Comparison of ENCODE assay signal across 1 cellular context in the genomic region with DNA sequence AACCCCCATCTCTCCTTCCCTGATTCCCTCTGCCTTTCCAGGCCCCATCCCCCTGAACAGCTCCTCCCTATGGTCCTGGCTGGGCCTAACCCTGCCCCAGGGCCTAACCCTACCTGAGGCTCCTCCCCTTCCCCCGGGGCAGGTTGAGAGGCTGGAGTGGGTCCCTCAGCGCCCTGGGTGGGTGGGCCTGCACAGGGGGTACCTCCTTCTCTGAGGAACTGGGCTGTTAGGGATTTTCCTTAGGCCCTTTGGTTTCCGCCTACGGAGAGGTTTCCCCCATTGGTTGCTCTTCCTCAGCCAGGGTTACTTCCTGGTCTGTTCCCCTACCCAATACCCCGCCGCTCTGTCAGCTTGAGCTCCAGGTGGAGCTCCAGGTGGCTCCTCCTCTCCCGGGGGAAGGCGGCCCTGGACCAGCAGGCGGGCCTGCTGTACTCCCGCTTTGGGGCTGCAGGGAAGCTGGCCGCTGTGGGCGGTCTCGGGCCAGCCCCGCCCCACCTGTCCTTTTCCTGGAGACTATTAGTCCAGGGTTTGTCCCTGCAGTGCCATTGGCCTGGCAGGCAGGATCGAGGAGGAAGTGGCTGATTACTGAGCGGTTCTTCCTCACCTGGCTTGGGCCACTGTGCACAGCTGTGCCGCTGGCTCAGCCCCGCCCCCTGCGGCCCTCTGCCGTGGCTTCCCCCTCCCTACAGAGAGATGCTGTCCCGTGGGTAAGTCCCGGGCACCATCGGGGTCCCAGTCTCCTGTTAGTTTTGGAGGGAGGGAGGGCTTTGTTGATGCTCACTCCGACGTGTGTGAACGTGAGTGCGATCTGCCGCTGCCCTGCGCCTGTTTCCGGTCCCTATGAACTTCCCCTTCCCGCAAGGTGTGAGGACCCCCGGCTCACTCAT.
A peak's percentile ranks its signal among the peaks of the same experiment; 100 is the strongest.
TF ChIP-seq lines count a peak whose summit lies in the region.

No MANE protein-coding gene starts in this region.

TF ChIP-seq in HepG2, 621 proteins besides CTCF, POLR2A, EP300 and RAD21 (continued from another document and continues in another):
- TF ChIP-seq ZNF558 (CRISPR knock-in tag; IDR thresholded peaks at IDR 0.05; ENCODE audit: borderline replicate concordance) (0 out of 2 replicates have a peak, but pooled peaks have one; percentile 59), BCL6 (CRISPR knock-in tag; IDR thresholded peaks at IDR 0.05) (peak; percentile 34; the same call in 1 of the 2 replicates), MTA3 (CRISPR knock-in tag; IDR thresholded peaks at IDR 0.05) (no peak), ZFP37 (CRISPR knock-in tag; IDR thresholded peaks at IDR 0.05; ENCODE audit: borderline replicate concordance) (peak; percentile 67; the same call in 1 of the 2 replicates), MXD4 (CRISPR knock-in tag; IDR thresholded peaks at IDR 0.05) (peak; percentile 66; the same call in 1 of the 2 replicates), GMEB1 (CRISPR knock-in tag; IDR thresholded peaks at IDR 0.05; ENCODE audit: borderline replicate concordance) (peak; percentile 37; the same call in 1 of the 2 replicates), MIER2 (CRISPR knock-in tag; IDR thresholded peaks at IDR 0.05) (0 out of 2 replicates have a peak, but pooled peaks have one; percentile 27), AKAP8 (CRISPR knock-in tag; IDR thresholded peaks at IDR 0.05) (0 out of 2 replicates have a peak, but pooled peaks have one; percentile 25), FOXK1 (CRISPR knock-in tag; IDR thresholded peaks at IDR 0.05; ENCODE audit: borderline replicate concordance, low read depth) (0 out of 2 replicates have a peak, but pooled peaks have one; percentile 34), ZNF331 (CRISPR knock-in tag; IDR thresholded peaks at IDR 0.05) (peak; percentile 70), NFKB2 (CRISPR knock-in tag; IDR thresholded peaks at IDR 0.05; ENCODE audit: borderline replicate concordance) (peak; percentile 48; the same call in 1 of the 2 replicates), ZNF431 (CRISPR knock-in tag; IDR thresholded peaks at IDR 0.05; ENCODE audit: borderline replicate concordance, low read depth) (no peak), ZNF580 (CRISPR knock-in tag; IDR thresholded peaks at IDR 0.05; ENCODE audit: borderline replicate concordance, low read depth) (peak; percentile 87; the same call in 1 of the 2 replicates), SYNCRIP (IDR thresholded peaks at IDR 0.05; ENCODE audit: insufficient read depth, low read depth, low read length) (no peak), MEIS2 (CRISPR knock-in tag; IDR thresholded peaks at IDR 0.05) (peak; percentile 73), LCORL (IDR thresholded peaks at IDR 0.05) (no peak), LCORL (CRISPR knock-in tag; IDR thresholded peaks at IDR 0.05) (peak; percentile 74), GABPB1 (CRISPR knock-in tag; IDR thresholded peaks at IDR 0.05) (peak; percentile 88), STAT6 (CRISPR knock-in tag; IDR thresholded peaks at IDR 0.05; ENCODE audit: borderline replicate concordance) (no peak), FOXJ3 (CRISPR knock-in tag; IDR thresholded peaks at IDR 0.05; ENCODE audit: borderline replicate concordance) (no peak), MTA1 (CRISPR knock-in tag; IDR thresholded peaks at IDR 0.05; ENCODE audit: borderline replicate concordance) (0 out of 2 replicates have a peak, but pooled peaks have one; percentile 12), RBM22 (optimal IDR thresholded peaks at IDR 0.05; ENCODE audit: low read length) (no peak), SMAD3 (CRISPR knock-in tag; IDR thresholded peaks at IDR 0.05) (peak; percentile 68; the same call in 1 of the 2 replicates), DMAP1 (CRISPR knock-in tag; IDR thresholded peaks at IDR 0.05) (peak; percentile 51; the same call in 1 of the 2 replicates), ZNF513 (CRISPR knock-in tag; conservative IDR thresholded peaks at IDR 0.05) (no peak), KLF16 (CRISPR knock-in tag; IDR thresholded peaks at IDR 0.05) (peak in 1 of 2 experiments; percentile 67; a peak in 1 of 4 replicates), HOXA5 (CRISPR knock-in tag; IDR thresholded peaks at IDR 0.05) (peak; percentile 60; the same call in 1 of the 2 replicates), KLF6 (CRISPR knock-in tag; IDR thresholded peaks at IDR 0.05) (peak; percentile 54; the same call in 1 of the 2 replicates), PHF5A (CRISPR knock-in tag; IDR thresholded peaks at IDR 0.05; ENCODE audit: low read depth, unreplicated experiment) (peak; percentile 74), E2F1 (CRISPR knock-in tag; IDR thresholded peaks at IDR 0.05) (0 out of 2 replicates have a peak, but pooled peaks have one; percentile 41), CENPX (CRISPR knock-in tag; IDR thresholded peaks at IDR 0.05) (no peak), ATF5 (CRISPR knock-in tag; IDR thresholded peaks at IDR 0.05; ENCODE audit: low read depth) (no peak)
- TF ChIP-seq, protein P1, sequence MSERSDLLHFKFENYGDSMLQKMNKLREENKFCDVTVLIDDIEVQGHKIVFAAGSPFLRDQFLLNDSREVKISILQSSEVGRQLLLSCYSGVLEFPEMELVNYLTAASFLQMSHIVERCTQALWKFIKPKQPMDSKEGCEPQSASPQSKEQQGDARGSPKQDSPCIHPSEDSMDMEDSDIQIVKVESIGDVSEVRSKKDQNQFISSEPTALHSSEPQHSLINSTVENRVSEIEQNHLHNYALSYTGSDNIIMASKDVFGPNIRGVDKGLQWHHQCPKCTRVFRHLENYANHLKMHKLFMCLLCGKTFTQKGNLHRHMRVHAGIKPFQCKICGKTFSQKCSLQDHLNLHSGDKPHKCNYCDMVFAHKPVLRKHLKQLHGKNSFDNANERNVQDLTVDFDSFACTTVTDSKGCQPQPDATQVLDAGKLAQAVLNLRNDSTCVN (CRISPR knock-in tag; IDR thresholded peaks at IDR 0.05; ENCODE audit: borderline replicate concordance): peak; percentile 59; the same call in 1 of the 2 replicates
- TF ChIP-seq, protein P2, sequence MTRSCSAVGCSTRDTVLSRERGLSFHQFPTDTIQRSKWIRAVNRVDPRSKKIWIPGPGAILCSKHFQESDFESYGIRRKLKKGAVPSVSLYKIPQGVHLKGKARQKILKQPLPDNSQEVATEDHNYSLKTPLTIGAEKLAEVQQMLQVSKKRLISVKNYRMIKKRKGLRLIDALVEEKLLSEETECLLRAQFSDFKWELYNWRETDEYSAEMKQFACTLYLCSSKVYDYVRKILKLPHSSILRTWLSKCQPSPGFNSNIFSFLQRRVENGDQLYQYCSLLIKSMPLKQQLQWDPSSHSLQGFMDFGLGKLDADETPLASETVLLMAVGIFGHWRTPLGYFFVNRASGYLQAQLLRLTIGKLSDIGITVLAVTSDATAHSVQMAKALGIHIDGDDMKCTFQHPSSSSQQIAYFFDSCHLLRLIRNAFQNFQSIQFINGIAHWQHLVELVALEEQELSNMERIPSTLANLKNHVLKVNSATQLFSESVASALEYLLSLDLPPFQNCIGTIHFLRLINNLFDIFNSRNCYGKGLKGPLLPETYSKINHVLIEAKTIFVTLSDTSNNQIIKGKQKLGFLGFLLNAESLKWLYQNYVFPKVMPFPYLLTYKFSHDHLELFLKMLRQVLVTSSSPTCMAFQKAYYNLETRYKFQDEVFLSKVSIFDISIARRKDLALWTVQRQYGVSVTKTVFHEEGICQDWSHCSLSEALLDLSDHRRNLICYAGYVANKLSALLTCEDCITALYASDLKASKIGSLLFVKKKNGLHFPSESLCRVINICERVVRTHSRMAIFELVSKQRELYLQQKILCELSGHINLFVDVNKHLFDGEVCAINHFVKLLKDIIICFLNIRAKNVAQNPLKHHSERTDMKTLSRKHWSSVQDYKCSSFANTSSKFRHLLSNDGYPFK (CRISPR knock-in tag; IDR thresholded peaks at IDR 0.05; ENCODE audit: borderline replicate concordance): peak; percentile 46; the same call in 1 of the 2 replicates
- TF ChIP-seq, protein P3, sequence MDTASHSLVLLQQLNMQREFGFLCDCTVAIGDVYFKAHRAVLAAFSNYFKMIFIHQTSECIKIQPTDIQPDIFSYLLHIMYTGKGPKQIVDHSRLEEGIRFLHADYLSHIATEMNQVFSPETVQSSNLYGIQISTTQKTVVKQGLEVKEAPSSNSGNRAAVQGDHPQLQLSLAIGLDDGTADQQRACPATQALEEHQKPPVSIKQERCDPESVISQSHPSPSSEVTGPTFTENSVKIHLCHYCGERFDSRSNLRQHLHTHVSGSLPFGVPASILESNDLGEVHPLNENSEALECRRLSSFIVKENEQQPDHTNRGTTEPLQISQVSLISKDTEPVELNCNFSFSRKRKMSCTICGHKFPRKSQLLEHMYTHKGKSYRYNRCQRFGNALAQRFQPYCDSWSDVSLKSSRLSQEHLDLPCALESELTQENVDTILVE (CRISPR knock-in tag; IDR thresholded peaks at IDR 0.05): peak; percentile 65
- TF ChIP-seq, protein P4, sequence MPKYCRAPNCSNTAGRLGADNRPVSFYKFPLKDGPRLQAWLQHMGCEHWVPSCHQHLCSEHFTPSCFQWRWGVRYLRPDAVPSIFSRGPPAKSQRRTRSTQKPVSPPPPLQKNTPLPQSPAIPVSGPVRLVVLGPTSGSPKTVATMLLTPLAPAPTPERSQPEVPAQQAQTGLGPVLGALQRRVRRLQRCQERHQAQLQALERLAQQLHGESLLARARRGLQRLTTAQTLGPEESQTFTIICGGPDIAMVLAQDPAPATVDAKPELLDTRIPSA (CRISPR knock-in tag; IDR thresholded peaks at IDR 0.05; ENCODE audit: borderline replicate concordance): no peak
- TF ChIP-seq, protein P5, sequence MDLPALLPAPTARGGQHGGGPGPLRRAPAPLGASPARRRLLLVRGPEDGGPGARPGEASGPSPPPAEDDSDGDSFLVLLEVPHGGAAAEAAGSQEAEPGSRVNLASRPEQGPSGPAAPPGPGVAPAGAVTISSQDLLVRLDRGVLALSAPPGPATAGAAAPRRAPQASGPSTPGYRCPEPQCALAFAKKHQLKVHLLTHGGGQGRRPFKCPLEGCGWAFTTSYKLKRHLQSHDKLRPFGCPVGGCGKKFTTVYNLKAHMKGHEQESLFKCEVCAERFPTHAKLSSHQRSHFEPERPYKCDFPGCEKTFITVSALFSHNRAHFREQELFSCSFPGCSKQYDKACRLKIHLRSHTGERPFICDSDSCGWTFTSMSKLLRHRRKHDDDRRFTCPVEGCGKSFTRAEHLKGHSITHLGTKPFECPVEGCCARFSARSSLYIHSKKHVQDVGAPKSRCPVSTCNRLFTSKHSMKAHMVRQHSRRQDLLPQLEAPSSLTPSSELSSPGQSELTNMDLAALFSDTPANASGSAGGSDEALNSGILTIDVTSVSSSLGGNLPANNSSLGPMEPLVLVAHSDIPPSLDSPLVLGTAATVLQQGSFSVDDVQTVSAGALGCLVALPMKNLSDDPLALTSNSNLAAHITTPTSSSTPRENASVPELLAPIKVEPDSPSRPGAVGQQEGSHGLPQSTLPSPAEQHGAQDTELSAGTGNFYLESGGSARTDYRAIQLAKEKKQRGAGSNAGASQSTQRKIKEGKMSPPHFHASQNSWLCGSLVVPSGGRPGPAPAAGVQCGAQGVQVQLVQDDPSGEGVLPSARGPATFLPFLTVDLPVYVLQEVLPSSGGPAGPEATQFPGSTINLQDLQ (CRISPR knock-in tag; IDR thresholded peaks at IDR 0.05): no peak
